21 cellular contexts compared by ENCODE assay signal in genomic region chr2:238315031-238315595, GRCh38.
"Had no signal": no experiment of that assay in that cellular context is flagged by ENCODE, and none has a peak within 500 bp of the region (broad histone marks: within the 10 kb centered on the region; RNA-seq: fewer than 3 reads in every experiment).

No MANE protein-coding gene starts in this region.

- H3K27ac ChIP-seq: left ventricle myocardium inferior, neutrophil, parathyroid adenoma, right atrium auricular region, tibial nerve, uterus had no signal

- ATAC-seq: natural killer cell treated with Interleukin-12 subunit alpha and Interleukin-12 subunit beta and Interleukin-15 and Interleukin-18, amount 100 ng/mL, for 72 hours; stimulated activated memory B cell treated with anti-CD40 and anti-IgM and Interleukin-4, amounts not matched to agents 10 μg/mL and 1 μg/mL and 100 μg/mL, for 72 hours; stimulated activated naive CD8-positive, alpha-beta T cell treated with anti-CD3 and anti-CD28 coated beads, Interleukin-15, amount 100 ng/mL, for 72 hours had no signal

- H3K9me3 ChIP-seq: left ventricle myocardium inferior, mucosa of descending colon, neutrophil, right atrium auricular region, tibial nerve, uterus had no signal

- H3K36me3 ChIP-seq: left ventricle myocardium inferior, neutrophil, right atrium auricular region, tibial nerve, uterus had no signal

- H3K4me1 ChIP-seq: uterus had no signal

- H3K4me3 ChIP-seq: left ventricle myocardium inferior, mucosa of descending colon, right atrium auricular region, smooth muscle cell, tibial nerve, uterus had no signal

- H2AFZ ChIP-seq: parathyroid adenoma had no signal

- H3K27me3 ChIP-seq: right atrium auricular region, tibial nerve, uterus had no signal

- DNase-seq: hypothalamus; islet precursor cell; left ventricle myocardium inferior; midbrain; mucosa of descending colon; occipital lobe; stimulated activated CD4-positive, alpha-beta T cell treated with anti-CD3 and anti-CD28 coated beads, Interleukin-1b, Interleukin-23, amount 100 ng/mL, for 48 hours; stimulated activated CD4-positive, alpha-beta T cell treated with anti-CD3 and anti-CD28 coated beads, Interleukin-2, amount 100 ng/mL, for 48 hours; stimulated activated CD4-positive, alpha-beta T cell treated with anti-CD3 and anti-CD28 coated beads, Interleukin-4, amount 100 ng/mL, for 4 hours; stimulated activated CD8-positive, alpha-beta memory T cell treated with anti-CD3 and anti-CD28 coated beads, Interleukin-4, amount 100 ng/mL, for 48 hours; stimulated activated naive CD4-positive, alpha-beta T cell treated with Interleukin-2 at 50 U/mL for 16 hours; stimulated activated naive CD8-positive, alpha-beta T cell treated with anti-CD3 and anti-CD28 coated beads, Interleukin-15, amount 100 ng/mL, for 72 hours; substantia nigra; uterus had no signal

- H3K4me2 ChIP-seq: smooth muscle cell had no signal

- H3K9ac ChIP-seq: parathyroid adenoma had no signal
